11 cellular contexts compared by ENCODE assay signal in the genomic region with DNA sequence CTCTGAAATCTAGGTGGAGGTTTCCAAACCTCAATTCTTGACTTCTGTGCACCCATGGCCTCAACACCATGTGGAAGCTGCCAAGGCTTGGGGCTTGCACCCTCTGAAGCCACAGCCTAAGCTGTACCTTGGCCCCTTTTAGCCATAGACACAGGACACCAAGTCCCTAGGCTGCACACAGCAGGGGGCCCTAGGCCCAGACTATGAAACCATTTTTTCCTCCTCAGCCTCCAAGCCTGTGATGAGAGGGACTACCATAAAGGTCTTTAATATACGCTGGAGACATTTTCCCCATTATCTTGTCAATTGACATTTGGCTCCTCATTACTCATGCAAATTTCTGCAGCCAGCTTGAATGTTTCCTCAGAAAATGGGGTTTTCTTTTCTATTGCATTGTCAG. TPM values are rescaled to one million over a fixed set of nuclear protein-coding genes. Genes with fewer than 3 reads are reported as not detected.
"Had no signal": no experiment of that assay in that cellular context is flagged by ENCODE, and none has a peak within 500 bp of the region (broad histone marks: within the 10 kb centered on the region; RNA-seq: fewer than 3 reads in every experiment).

No MANE protein-coding gene starts in this region.

RNA-seq across cellular contexts. Expression of gene RASGRF1, which starts 53.7 kb away (rescaled TPM):
- total RNA-seq: activated naive CD4-positive, alpha-beta T cell treated with anti-CD3 and anti-CD28 coated beads for 36 hours; activated naive CD4-positive, alpha-beta T cell treated with anti-CD3 and anti-CD28 coated beads, Interleukin-2, amount 50 U/mL, for 72 hours; activated naive CD8-positive, alpha-beta T cell treated with anti-CD3 and anti-CD28 coated beads for 36 hours; activated naive CD8-positive, alpha-beta T cell treated with anti-CD3 and anti-CD28 coated beads, Interleukin-2, amount 10 ng/mL, durations not matched to agents 7 days and 5 days; activated T-cell treated with anti-CD3 and anti-CD28 coated beads, Interleukin-2, amount 50 U/mL, for 72 hours; activated T-helper 1 cell treated with anti-CD3 and anti-CD28 coated beads, Interleukin-12 subunit alpha, Interleukin-12 subunit beta, Interleukin-2, Interleukin-4 antibody, amounts not matched to agents 30 ng/mL and 10 ng/mL and 1 ng/mL, durations not matched to agents 14 hours and 24 hours and 36 hours; activated T-helper 17 cell treated with anti-CD3 and anti-CD28 coated beads, Interleukin-2, amount 50 U/mL, for 72 hours; activated T-helper 2 cell treated with anti-CD3 and anti-CD28 coated beads, Interferon-gamma antibody, Interleukin-2, Interleukin-4, amounts not matched to agents 10 μg/mL and 5 μg/mL and 100 μg/mL, durations not matched to agents 14 hours and 24 hours and 36 hours; ascending aorta had no signal
- polyA plus RNA-seq: aorta, cardiac muscle cell had no signal
